In genomic region chr7:94052398-94053180, GRCh38 we compare ENCODE assay signal across 11 cellular contexts. TPM values are rescaled to one million over a fixed set of nuclear protein-coding genes. Genes with fewer than 3 reads are reported as not detected.
DNase-seq lines count a peak whose midpoint lies in the region; ATAC-seq, FAIRE-seq and TF ChIP-seq lines count a peak whose summit lies in the region.
"Had no signal": no experiment of that assay in that cellular context is flagged by ENCODE, and none has a peak within 500 bp of the region (broad histone marks: within the 10 kb centered on the region; RNA-seq: fewer than 3 reads in every experiment).

No MANE protein-coding gene starts in this region.

- CTCF ChIA-PET in activated CD8-positive, alpha-beta T cell treated with anti-CD3 and anti-CD28 coated beads for 36 hours (lab: Charles Lee), result no interaction called here

- no peaks in the 10 kb centered on the region for H3K36me3 Mint-ChIP-seq in activated CD8-positive, alpha-beta T cell treated with anti-CD3 and anti-CD28 coated beads for 36 hours (ENCODE audit: low read depth)

- no peak for FAIRE-seq in pancreas (lab: Jason Lieb, UNC)

- no peak overlapping the region for H3K27ac Mint-ChIP-seq in stimulated activated naive CD8-positive, alpha-beta T cell treated with anti-CD3 and anti-CD28 coated beads, Interleukin-15, amount 100 ng/mL, for 72 hours
- no peak overlapping the region for H3K27ac Mint-ChIP-seq in activated CD8-positive, alpha-beta T cell treated with anti-CD3 and anti-CD28 coated beads for 36 hours
- H3K27ac Mint-ChIP-seq: naive thymus-derived CD4-positive, alpha-beta T cell had no signal

- no peak for DNase-seq in stimulated activated naive CD8-positive, alpha-beta T cell treated with anti-CD3 and anti-CD28 coated beads, Interleukin-15, Interleukin-2, amounts not matched to agents 100 U/mL and 50 U/mL, for 24 hours
- no peak for DNase-seq in stimulated activated naive CD8-positive, alpha-beta T cell treated with anti-CD3 and anti-CD28 coated beads, Interleukin-15, amount 100 ng/mL, for 72 hours
- no peak for DNase-seq in pancreas
- no peak for DNase-seq in nucleus accumbens (lab: John Stamatoyannopoulos, UW)
- no peak for DNase-seq in activated CD8-positive, alpha-beta T cell treated with anti-CD3 and anti-CD28 coated beads for 36 hours
- DNase-seq: body of pancreas; naive thymus-derived CD4-positive, alpha-beta T cell; T1000 had no signal

- H3K4me3 Mint-ChIP-seq in stimulated activated naive CD8-positive, alpha-beta T cell treated with anti-CD3 and anti-CD28 coated beads, Interleukin-15, amount 100 ng/mL, for 72 hours, result no peak overlapping the region
- no peak overlapping the region for H3K4me3 Mint-ChIP-seq in activated CD8-positive, alpha-beta T cell treated with anti-CD3 and anti-CD28 coated beads for 36 hours
- H3K4me3 Mint-ChIP-seq: naive thymus-derived CD4-positive, alpha-beta T cell had no signal

- no peaks in the 10 kb centered on the region for H3K79me2 ChIP-seq in OCI-LY3 (ENCODE audit: low read length)

- H3K27me3 ChIP-seq in OCI-LY3 (ENCODE audit: low read depth, low read length) (no peaks in the 10 kb centered on the region), pancreas (peaks cover 0 to 4% (median 0%) of the 10 kb centered on the region in 4 donors)
- H3K27me3 ChIP-seq: body of pancreas had no signal

- peak overlapping the region; percentile 31 for H3K27ac ChIP-seq in OCI-LY3 (ENCODE audit: low read length)
- H3K27ac ChIP-seq in pancreas, result no peak overlapping the region
- H3K27ac ChIP-seq: body of pancreas had no signal

- H3K4me3 ChIP-seq in OCI-LY3 (ENCODE audit: low read length) (peak overlapping the region; percentile 22), pancreas (no peak overlapping the region)
- H3K4me3 ChIP-seq: body of pancreas had no signal

- H3K9me3 ChIP-seq in OCI-LY3 (ENCODE audit: insufficient read depth, low read length), result peaks cover 3% of the 10 kb centered on the region; the same call in 1 of the 2 replicates
- no peaks in the 10 kb centered on the region for H3K9me3 ChIP-seq in pancreas
- H3K9me3 ChIP-seq: body of pancreas had no signal

- peaks cover 36% of the 10 kb centered on the region for H3K27me3 Mint-ChIP-seq in stimulated activated naive CD8-positive, alpha-beta T cell treated with anti-CD3 and anti-CD28 coated beads, Interleukin-15, amount 100 ng/mL, for 72 hours
- H3K27me3 Mint-ChIP-seq in activated CD8-positive, alpha-beta T cell treated with anti-CD3 and anti-CD28 coated beads for 36 hours, result peaks cover 23% of the 10 kb centered on the region

- WGBS in pancreas, 2 donors, result 39 to 42% methylated on average over 5 of the region's 5 CpGs

- POLR2A ChIA-PET in activated CD8-positive, alpha-beta T cell treated with anti-CD3 and anti-CD28 coated beads for 36 hours (lab: Charles Lee), result no interaction called here

- H3K36me3 ChIP-seq in OCI-LY3 (replicated peaks; ENCODE audit: low read depth, low read length) (no peaks in the 10 kb centered on the region), pancreas (no peaks in the 10 kb centered on the region)

- TF ChIP-seq CTCF in OCI-LY3 (IDR thresholded peaks at IDR 0.05; ENCODE audit: low read depth, low read length), result no peak
- no peak for TF ChIP-seq CTCF in pancreas (IDR thresholded peaks at IDR 0.05)
- no peak for TF ChIP-seq CTCF in activated CD8-positive, alpha-beta T cell treated with anti-CD3 and anti-CD28 coated beads for 36 hours (IDR thresholded peaks at IDR 0.05)

- no peaks in the 10 kb centered on the region for H3K4me1 Mint-ChIP-seq in stimulated activated naive CD8-positive, alpha-beta T cell treated with anti-CD3 and anti-CD28 coated beads, Interleukin-15, amount 100 ng/mL, for 72 hours
- no peaks in the 10 kb centered on the region for H3K4me1 Mint-ChIP-seq in activated CD8-positive, alpha-beta T cell treated with anti-CD3 and anti-CD28 coated beads for 36 hours (ENCODE audit: low read depth)

- H2AFZ ChIP-seq in OCI-LY3 (ENCODE audit: low read depth, low read length), result no peak overlapping the region

- peaks cover 65% of the 10 kb centered on the region for H3K4me1 ChIP-seq in OCI-LY3 (ENCODE audit: low read length)
- H3K4me1 ChIP-seq in pancreas, result no peaks in the 10 kb centered on the region
- H3K4me1 ChIP-seq: body of pancreas had no signal

- H3K4me2 ChIP-seq in OCI-LY3 (ENCODE audit: low read length), result peak overlapping the region; percentile 62

- ATAC-seq in stimulated activated naive CD8-positive, alpha-beta T cell treated with anti-CD3 and anti-CD28 coated beads, Interleukin-15, Interleukin-2, amounts not matched to agents 100 U/mL and 50 U/mL, for 24 hours, result peak; percentile 38
- ATAC-seq in stimulated activated naive CD8-positive, alpha-beta T cell treated with anti-CD3 and anti-CD28 coated beads, Interleukin-15, amount 100 ng/mL, for 72 hours, result no peak
- peak; percentile 47 for ATAC-seq in HG02798 (IDR thresholded peaks at IDR 0.05; ENCODE audit: poor library complexity, unreplicated experiment)
- ATAC-seq in HG02938 (IDR thresholded peaks at IDR 0.05; ENCODE audit: unreplicated experiment), result no peak
- ATAC-seq in pancreas, result no peak
- ATAC-seq in activated CD8-positive, alpha-beta T cell treated with anti-CD3 and anti-CD28 coated beads for 36 hours, result no peak
- ATAC-seq: body of pancreas; naive thymus-derived CD4-positive, alpha-beta T cell had no signal

- 0 out of 2 replicates have a peak overlapping the region, but pooled peaks have one; percentile 5 for H3K9ac ChIP-seq in OCI-LY3 (ENCODE audit: low read length)

- H4K20me1 ChIP-seq in OCI-LY3 (ENCODE audit: insufficient read depth, low read length), result no peaks in the 10 kb centered on the region

- peaks cover 0 to 8% of the 10 kb centered on the region in 2 donors for H3K9me3 Mint-ChIP-seq in stimulated activated naive CD8-positive, alpha-beta T cell treated with anti-CD3 and anti-CD28 coated beads, Interleukin-15, amount 100 ng/mL, for 72 hours
- no peaks in the 10 kb centered on the region for H3K9me3 Mint-ChIP-seq in activated CD8-positive, alpha-beta T cell treated with anti-CD3 and anti-CD28 coated beads for 36 hours

- intact Hi-C loops in pancreas (cut with DNase I), result no loop called here
- intact Hi-C loops in activated CD8-positive, alpha-beta T cell treated with anti-CD3 and anti-CD28 coated beads for 36 hours (cut with micrococcal nuclease), result no loop called here

RNA-seq across cellular contexts. Expression of gene BET1, which starts 48.4 kb away (rescaled TPM):
- 10 to 100 TPM; 13.8 to 24.6 (median 16.4) TPM for total RNA-seq in pancreas
- polyA plus RNA-seq in pancreas, result 10 to 100 TPM; 18.6 to 23.2 TPM
- 10 to 100 TPM; 17.6 to 20.8 TPM for total RNA-seq in activated CD8-positive, alpha-beta T cell treated with anti-CD3 and anti-CD28 coated beads for 36 hours

Comparison
In these comparisons a context has a peak if more than half of its experiments do, and no peak if none do; other contexts are left out.
1. ATAC-seq: peak in stimulated activated naive CD8-positive, alpha-beta T cell treated with anti-CD3 and anti-CD28 coated beads, Interleukin-15, Interleukin-2, amounts not matched to agents 100 U/mL and 50 U/mL, for 24 hours (single experiment) and HG02798 (single experiment); none in stimulated activated naive CD8-positive, alpha-beta T cell treated with anti-CD3 and anti-CD28 coated beads, Interleukin-15, amount 100 ng/mL, for 72 hours (single experiment), HG02938 (single experiment), pancreas (0 of 4) and activated CD8-positive, alpha-beta T cell treated with anti-CD3 and anti-CD28 coated beads for 36 hours (single experiment).